In the genomic region with DNA sequence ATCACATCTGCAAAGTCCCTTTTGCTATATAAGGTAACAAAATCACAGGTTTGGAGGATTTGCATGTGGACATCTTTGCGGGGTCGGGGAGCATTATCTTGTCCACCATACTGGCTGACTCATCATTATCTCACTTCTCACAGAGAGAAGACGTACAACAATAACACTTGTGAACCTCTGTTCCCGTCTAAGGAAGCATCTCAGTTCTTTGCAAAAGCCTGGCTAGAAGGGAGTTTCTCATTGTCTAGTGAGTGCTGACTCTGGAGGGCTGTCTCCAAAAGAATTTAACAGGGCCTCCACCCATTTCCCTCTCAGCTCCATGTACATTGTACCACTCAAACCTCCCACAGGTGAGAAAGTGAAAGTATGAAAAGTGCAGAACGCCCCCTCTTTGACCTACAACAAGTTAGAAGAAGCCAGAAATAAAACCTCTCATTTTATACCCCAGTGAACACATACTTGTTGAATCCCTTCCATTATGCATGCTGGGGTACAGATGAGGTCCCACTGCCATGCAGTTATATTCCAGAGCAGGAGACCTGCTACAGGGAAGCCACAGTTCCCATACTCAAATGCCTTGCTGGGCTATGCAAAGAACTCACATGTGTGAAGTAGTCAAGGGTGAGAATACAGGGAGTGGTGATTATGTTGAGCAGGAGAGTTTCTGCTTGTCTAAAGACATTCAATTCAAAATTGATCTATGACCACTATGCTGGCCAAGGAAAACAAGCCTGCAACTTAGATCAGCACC, we compare ENCODE assay signal across 11 cellular contexts.
DNase-seq lines count a peak whose midpoint lies in the region; ATAC-seq, FAIRE-seq and TF ChIP-seq lines count a peak whose summit lies in the region.
"Had no signal": no experiment of that assay in that cellular context is flagged by ENCODE, and none has a peak within 500 bp of the region (broad histone marks: within the 10 kb centered on the region; RNA-seq: fewer than 3 reads in every experiment).

No MANE protein-coding gene starts in this region.

- no peak for TF ChIP-seq POLR2A in H54 (IDR thresholded peaks at IDR 0.05; ENCODE audit: low read depth, low read length)

- H3K4me3 Mint-ChIP-seq in nephron progenitor cell: no peak overlapping the region
- H3K4me3 Mint-ChIP-seq: T-helper 1 cell treated with Interleukin-12 subunit alpha and Interleukin-12 subunit beta and Interleukin-4 antibody, amounts not matched to agents 30 μg/mL and 1 μg/mL, for 36 hours had no signal

- no peak overlapping the region for H3K9ac ChIP-seq in Karpas-422 (ENCODE audit: low read length)

- H3K4me1 ChIP-seq in Karpas-422 (ENCODE audit: low read length): peaks cover 4% of the 10 kb centered on the region

- no peak for DNase-seq in Karpas-422
- DNase-seq in nephron progenitor cell: no peak
- DNase-seq in OCI-M2 (lab: John Stamatoyannopoulos, UW; ENCODE audit: unreplicated experiment): no peak
- DNase-seq in stimulated activated naive CD4-positive, alpha-beta T cell treated with Interleukin-2 at 50 U/mL for 16 hours (lab: John Stamatoyannopoulos, UW): no peak
- DNase-seq in H54 (ENCODE audit: insufficient read length, low spot score): no peak
- DNase-seq: activated naive CD4-positive, alpha-beta T cell; NCI-H2171 treated with DMSO at 0.1 percent for 48 hours had no signal

- no peaks in the 10 kb centered on the region for H3K9me3 ChIP-seq in Karpas-422 (ENCODE audit: low read length)

- no peaks in the 10 kb centered on the region for H3K27me3 Mint-ChIP-seq in nephron progenitor cell (ENCODE audit: low read depth, poor library complexity)

- peaks cover 32% of the 10 kb centered on the region for H3K9me3 Mint-ChIP-seq in nephron progenitor cell

- H3K27ac ChIP-seq in Karpas-422 (ENCODE audit: low read length): no peak overlapping the region

- H3K36me3 Mint-ChIP-seq in nephron progenitor cell (ENCODE audit: low read depth): peaks cover 3% of the 10 kb centered on the region

- FAIRE-seq in H54 (lab: Jason Lieb, UNC): no peak

- H3K4me3 ChIP-seq in Karpas-422 (ENCODE audit: low read length): no peak overlapping the region; the same call in 1 of the 2 replicates

- H3K9me2 ChIP-seq in Karpas-422 (replicated peaks; ENCODE audit: insufficient read depth, low read length): no peaks in the 10 kb centered on the region

- TF ChIP-seq CTCF in nephron progenitor cell (IDR thresholded peaks at IDR 0.05): no peak

- no peaks in the 10 kb centered on the region for H3K27me3 ChIP-seq in Karpas-422 (ENCODE audit: low read length)

- H3K4me2 ChIP-seq in Karpas-422 (ENCODE audit: low read depth, low read length, poor library complexity, severe bottlenecking): peak overlapping the region; percentile 34

- no peaks in the 10 kb centered on the region for H3K36me3 ChIP-seq in Karpas-422 (ENCODE audit: insufficient read depth, low read length)

- no peak overlapping the region for H2AFZ ChIP-seq in Karpas-422 (ENCODE audit: low read length)

- H3K4me1 Mint-ChIP-seq in nephron progenitor cell: no peaks in the 10 kb centered on the region

- H4K20me1 ChIP-seq in Karpas-422 (ENCODE audit: insufficient read depth, low read depth, low read length): no peaks in the 10 kb centered on the region

- no peaks in the 10 kb centered on the region for H3K79me2 ChIP-seq in Karpas-422 (ENCODE audit: low read length)

- H3K27ac Mint-ChIP-seq in nephron progenitor cell: peak overlapping the region; percentile 9
- H3K27ac Mint-ChIP-seq: T-helper 1 cell treated with Interleukin-12 subunit alpha and Interleukin-12 subunit beta and Interleukin-4 antibody, amounts not matched to agents 30 μg/mL and 1 μg/mL, for 36 hours had no signal

- peak; percentile 57 for ATAC-seq in GM18858 (IDR thresholded peaks at IDR 0.05; ENCODE audit: unreplicated experiment)
- ATAC-seq in GM21786 (IDR thresholded peaks at IDR 0.05; ENCODE audit: unreplicated experiment): peak; percentile 66
- no peak for ATAC-seq in HG03097 (IDR thresholded peaks at IDR 0.05; ENCODE audit: low FRiP score, unreplicated experiment)
